36 cellular contexts compared by ENCODE assay signal in genomic region chr15:58321034-58321433, GRCh38.
"Had no signal": no experiment of that assay in that cellular context is flagged by ENCODE, and none has a peak within 500 bp of the region (broad histone marks: within the 10 kb centered on the region; RNA-seq: fewer than 3 reads in every experiment).

No MANE protein-coding gene starts in this region.

- H3K36me3 ChIP-seq: MG63 had no signal

- DNase-seq: Karpas-422, Kasumi-1, MG63, MM.1S, MV-4-11, NCI-H1048, NCI-H1092, NCI-H1092 treated with DMSO at 0.1 percent for 48 hours, NCI-H1105, NCI-H1105 treated with DMSO at 0.1 percent for 48 hours, NCI-H1417, NCI-H1417 treated with DMSO at 0.1 percent for 48 hours, NCI-H1436, NCI-H1436 treated with DMSO at 0.1 percent for 48 hours, NCI-H146, NCI-H1694, NCI-H1694 treated with DMSO at 0.1 percent for 48 hours, NCI-H187, NCI-H187 treated with DMSO at 0.1 percent for 48 hours, NCI-H1930, NCI-H2029, NCI-H2029 treated with DMSO at 0.1 percent for 48 hours, NCI-H2081, NCI-H2081 treated with DMSO at 0.1 percent for 48 hours, NCI-H2107, NCI-H2171, NCI-H2171 treated with DMSO at 0.1 percent for 48 hours, NCI-H2227 treated with DMSO at 0.1 percent for 48 hours, NCI-H226, NCI-H345, NCI-H446, NCI-H446 treated with DMSO at 0.1 percent for 48 hours, NCI-H510A, NCI-H510A treated with DMSO at 0.1 percent for 48 hours, NCI-H524, NCI-H524 treated with DMSO at 0.1 percent for 48 hours had no signal

- H3K4me3 ChIP-seq: MG63 had no signal

- H3K27me3 ChIP-seq: MG63 had no signal

- H3K9me3 ChIP-seq: MG63 had no signal
